ENCODE assay signal across 22 cellular contexts in genomic region chr17:80316431-80316830, GRCh38. TPM values are rescaled to one million over a fixed set of nuclear protein-coding genes. Genes with fewer than 3 reads are reported as not detected.
A peak's percentile ranks its signal among the peaks of the same experiment; 100 is the strongest.
DNase-seq lines count a peak whose midpoint lies in the region; ATAC-seq lines count a peak whose summit lies in the region.
"Had no signal": no experiment of that assay in that cellular context is flagged by ENCODE, and none has a peak within 500 bp of the region (broad histone marks: within the 10 kb centered on the region; RNA-seq: fewer than 3 reads in every experiment).

No MANE protein-coding gene starts in this region.

- no peaks in the 10 kb centered on the region for H3K9me3 Mint-ChIP-seq in activated T-helper 2 cell treated with anti-CD3 and anti-CD28 coated beads, Interferon-gamma antibody, Interleukin-2, Interleukin-4, amounts not matched to agents 10 μg/mL and 5 μg/mL and 100 μg/mL, durations not matched to agents 14 hours and 24 hours and 36 hours
- H3K9me3 Mint-ChIP-seq in naive thymus-derived CD8-positive, alpha-beta T cell, result peaks cover 0 to 5% (median 2%) of the 10 kb centered on the region in 9 donors
- peaks cover 2 to 5% of the 10 kb centered on the region in 2 donors for H3K9me3 Mint-ChIP-seq in stimulated activated naive B cell treated with anti-CD40 and anti-IgM and Interleukin-4, amounts not matched to agents 10 μg/mL and 1 μg/mL and 100 μg/mL, for 72 hours

- intact Hi-C loops in activated T-helper 2 cell treated with anti-CD3 and anti-CD28 coated beads, Interferon-gamma antibody, Interleukin-2, Interleukin-4, amounts not matched to agents 10 μg/mL and 5 μg/mL and 100 μg/mL, durations not matched to agents 14 hours and 24 hours and 36 hours (cut with micrococcal nuclease), result no loop called here
- intact Hi-C loops in Right ventricle myocardium superior (cut with DNase I), result no loop called here

- H3K36me3 Mint-ChIP-seq in activated T-helper 2 cell treated with anti-CD3 and anti-CD28 coated beads, Interferon-gamma antibody, Interleukin-2, Interleukin-4, amounts not matched to agents 10 μg/mL and 5 μg/mL and 100 μg/mL, durations not matched to agents 14 hours and 24 hours and 36 hours (ENCODE audit: low read depth), result peaks cover 72% of the 10 kb centered on the region
- peaks cover 18 to 69% (median 50%) of the 10 kb centered on the region in 3 donors for H3K36me3 Mint-ChIP-seq in naive thymus-derived CD8-positive, alpha-beta T cell
- peaks cover 57 to 66% of the 10 kb centered on the region in 2 donors for H3K36me3 Mint-ChIP-seq in stimulated activated naive B cell treated with anti-CD40 and anti-IgM and Interleukin-4, amounts not matched to agents 10 μg/mL and 1 μg/mL and 100 μg/mL, for 72 hours

- peaks cover 5% of the 10 kb centered on the region for H3K4me1 Mint-ChIP-seq in activated T-helper 2 cell treated with anti-CD3 and anti-CD28 coated beads, Interferon-gamma antibody, Interleukin-2, Interleukin-4, amounts not matched to agents 10 μg/mL and 5 μg/mL and 100 μg/mL, durations not matched to agents 14 hours and 24 hours and 36 hours (ENCODE audit: low read depth)
- H3K4me1 Mint-ChIP-seq in naive thymus-derived CD8-positive, alpha-beta T cell, result peaks cover 0 to 9% (median 8%) of the 10 kb centered on the region in 4 donors
- peaks cover 0 to 4% of the 10 kb centered on the region in 2 donors for H3K4me1 Mint-ChIP-seq in stimulated activated naive B cell treated with anti-CD40 and anti-IgM and Interleukin-4, amounts not matched to agents 10 μg/mL and 1 μg/mL and 100 μg/mL, for 72 hours
- H3K4me1 Mint-ChIP-seq: CD14-positive monocyte had no signal

- POLR2A ChIA-PET in naive thymus-derived CD8-positive, alpha-beta T cell (lab: Charles Lee), result interaction anchor here (0.8 kb wide), 1 partner anchor 121 kb away, joined by 3 read pairs; no protein-coding TSS in a partner anchor

- H3K27ac Mint-ChIP-seq in activated T-helper 2 cell treated with anti-CD3 and anti-CD28 coated beads, Interferon-gamma antibody, Interleukin-2, Interleukin-4, amounts not matched to agents 10 μg/mL and 5 μg/mL and 100 μg/mL, durations not matched to agents 14 hours and 24 hours and 36 hours, result peak overlapping the region; percentile 25
- peak overlapping the region in 6 of 10 donors; percentile 23 to 91 (median 63) for H3K27ac Mint-ChIP-seq in naive thymus-derived CD8-positive, alpha-beta T cell
- H3K27ac Mint-ChIP-seq in stimulated activated naive B cell treated with anti-CD40 and anti-IgM and Interleukin-4, amounts not matched to agents 10 μg/mL and 1 μg/mL and 100 μg/mL, for 72 hours, result peak overlapping the region; percentile 20

- DNase-seq in activated effector memory CD4-positive, alpha-beta T cell treated with anti-CD3 and anti-CD28 coated beads, Interleukin-2, amount 50 U/mL, for 16 hours, result peak; percentile 58
- DNase-seq in activated effector memory CD4-positive, alpha-beta T cell treated with Interleukin-2 at 50 U/mL for 16 hours, result no peak
- no peak for DNase-seq in activated T-helper 2 cell treated with anti-CD3 and anti-CD28 coated beads, Interferon-gamma antibody, Interleukin-2, Interleukin-4, amounts not matched to agents 10 μg/mL and 5 μg/mL and 100 μg/mL, durations not matched to agents 14 hours and 24 hours and 36 hours (ENCODE audit: low spot score)
- no peak for DNase-seq in naive thymus-derived CD8-positive, alpha-beta T cell
- no peak for DNase-seq in stimulated activated naive B cell treated with anti-CD40 and anti-IgM and Interleukin-4, amounts not matched to agents 10 μg/mL and 1 μg/mL and 100 μg/mL, for 72 hours
- no peak for DNase-seq in NCI-H128 (lab: John Stamatoyannopoulos, UW; ENCODE audit: unreplicated experiment)
- DNase-seq in Right ventricle myocardium superior, result no peak
- DNase-seq: effector CD4-positive, alpha-beta T cell; EL; erythroblast; HCEC 1CT; heart left ventricle; NCI-H1092; NCI-H2029; NCI-H69; occipital lobe; stimulated activated CD4-positive, alpha-beta T cell treated with anti-CD3 and anti-CD28 coated beads, Interleukin-12 subunit alpha, Interleukin-12 subunit beta, amount 100 ng/mL, for 4 hours; stimulated activated CD4-positive, alpha-beta T cell treated with anti-CD3 and anti-CD28 coated beads, Interleukin-4, amount 100 ng/mL, for 24 hours; T-helper 9 cell; WERI-Rb-1 had no signal

- no peaks in the 10 kb centered on the region for H3K27me3 Mint-ChIP-seq in activated T-helper 2 cell treated with anti-CD3 and anti-CD28 coated beads, Interferon-gamma antibody, Interleukin-2, Interleukin-4, amounts not matched to agents 10 μg/mL and 5 μg/mL and 100 μg/mL, durations not matched to agents 14 hours and 24 hours and 36 hours (ENCODE audit: low read depth)
- H3K27me3 Mint-ChIP-seq in naive thymus-derived CD8-positive, alpha-beta T cell, result no peaks in the 10 kb centered on the region
- H3K27me3 Mint-ChIP-seq in stimulated activated naive B cell treated with anti-CD40 and anti-IgM and Interleukin-4, amounts not matched to agents 10 μg/mL and 1 μg/mL and 100 μg/mL, for 72 hours, result no peaks in the 10 kb centered on the region

- no peak overlapping the region for H3K4me3 Mint-ChIP-seq in activated T-helper 2 cell treated with anti-CD3 and anti-CD28 coated beads, Interferon-gamma antibody, Interleukin-2, Interleukin-4, amounts not matched to agents 10 μg/mL and 5 μg/mL and 100 μg/mL, durations not matched to agents 14 hours and 24 hours and 36 hours (ENCODE audit: low read depth)
- no peak overlapping the region for H3K4me3 Mint-ChIP-seq in naive thymus-derived CD8-positive, alpha-beta T cell
- no peak overlapping the region for H3K4me3 Mint-ChIP-seq in stimulated activated naive B cell treated with anti-CD40 and anti-IgM and Interleukin-4, amounts not matched to agents 10 μg/mL and 1 μg/mL and 100 μg/mL, for 72 hours
- H3K4me3 Mint-ChIP-seq: CD14-positive monocyte had no signal

- ATAC-seq in naive thymus-derived CD8-positive, alpha-beta T cell, result no peak
- no peak for ATAC-seq in stimulated activated naive B cell treated with anti-CD40 and anti-IgM and Interleukin-4, amounts not matched to agents 10 μg/mL and 1 μg/mL and 100 μg/mL, for 72 hours (replicated peaks)
- no peak for ATAC-seq in GM21360 (IDR thresholded peaks at IDR 0.05; ENCODE audit: unreplicated experiment)
- no peak for ATAC-seq in Right ventricle myocardium superior (ENCODE audit: poor library complexity)

RNA-seq across cellular contexts. Expression of gene RNF213, which starts 55.8 kb away (rescaled TPM):
- 297 and 309 TPM in 2 replicates for total RNA-seq in activated T-helper 2 cell treated with anti-CD3 and anti-CD28 coated beads, Interferon-gamma antibody, Interleukin-2, Interleukin-4, amounts not matched to agents 10 μg/mL and 5 μg/mL and 100 μg/mL, durations not matched to agents 14 hours and 24 hours and 36 hours
- total RNA-seq in naive thymus-derived CD8-positive, alpha-beta T cell, result 100 to 1,000 TPM; 323 to 328 TPM
- 10 to 100 TPM; 27.1 to 52.2 (median 39.1) TPM for polyA plus RNA-seq in naive thymus-derived CD8-positive, alpha-beta T cell
- 29.9 TPM for total RNA-seq in Right ventricle myocardium superior
